In the genomic region with DNA sequence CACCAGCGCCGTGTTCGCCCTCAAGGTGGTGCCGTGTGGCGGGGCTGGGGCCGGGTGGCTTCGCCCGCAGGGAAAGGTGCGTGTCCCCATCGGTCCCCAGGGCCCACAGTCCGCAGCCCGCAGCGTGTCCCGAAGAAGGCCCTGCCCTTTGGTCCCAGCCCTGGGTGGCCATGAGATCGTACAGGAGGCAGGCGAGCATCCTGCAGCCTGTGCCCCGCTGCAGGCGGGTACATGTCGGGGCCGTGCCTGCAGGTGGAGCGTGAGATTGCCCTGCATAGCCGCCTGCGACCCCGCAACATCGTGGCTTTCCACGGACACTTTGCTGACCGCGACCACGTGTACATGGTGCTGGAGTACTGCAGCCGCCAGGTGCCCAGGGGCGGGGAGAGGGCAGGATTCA, we compare ENCODE assay signal across 2 cellular contexts.
TF ChIP-seq lines count a peak whose summit lies in the region.

No MANE protein-coding gene starts in this region.

TF ChIP-seq in SK-N-SH treated with all-trans-retinoic acid at 6 μM for 48 hours, 23 proteins besides CTCF, POLR2A, EP300 and RAD21 (continued from another document):
- TF ChIP-seq CREB5 (CRISPR knock-in tag; IDR thresholded peaks at IDR 0.05; ENCODE audit: low read depth), result no peak
- no peak for TF ChIP-seq ZFP30 (CRISPR knock-in tag; IDR thresholded peaks at IDR 0.05)
- no peak for TF ChIP-seq ESRRG (CRISPR knock-in tag; IDR thresholded peaks at IDR 0.05)
- TF ChIP-seq TSHZ2 (CRISPR knock-in tag; IDR thresholded peaks at IDR 0.05), result no peak
- TF ChIP-seq PPARA (CRISPR knock-in tag; IDR thresholded peaks at IDR 0.05; ENCODE audit: borderline replicate concordance), result no peak
- TF ChIP-seq SNAI2 (CRISPR knock-in tag; IDR thresholded peaks at IDR 0.05), result no peak
- no peak for TF ChIP-seq GLIS3 (CRISPR knock-in tag; IDR thresholded peaks at IDR 0.05)
TF ChIP-seq in SK-N-SH treated with all-trans-retinoic acid at 6 μM for 48 hours: peak in this region for 0.

TF ChIP-seq in SK-N-SH, 30 proteins besides CTCF, POLR2A, EP300 and RAD21 (continued from another document):
- TF ChIP-seq USF2 (IDR thresholded peaks at IDR 0.05; ENCODE audit: borderline replicate concordance, low read depth, low read length), result no peak
